ENCODE assay signal across 17 cellular contexts in genomic region chr1:219278288-219278687, GRCh38.
DNase-seq lines count a peak whose midpoint lies in the region; ATAC-seq, FAIRE-seq and TF ChIP-seq lines count a peak whose summit lies in the region.
"Had no signal": no experiment of that assay in that cellular context is flagged by ENCODE, and none has a peak within 500 bp of the region (broad histone marks: within the 10 kb centered on the region; RNA-seq: fewer than 3 reads in every experiment).

No MANE protein-coding gene starts in this region.

- no peaks in the 10 kb centered on the region for H3K9me3 ChIP-seq in astrocyte (ENCODE audit: insufficient read depth, low read depth, low read length)
- H3K9me3 ChIP-seq in hepatocyte (ENCODE audit: low read depth): no peaks in the 10 kb centered on the region

- no peaks in the 10 kb centered on the region for H4K20me1 ChIP-seq in astrocyte (ENCODE audit: insufficient read depth, low read length)
- no peaks in the 10 kb centered on the region for H4K20me1 ChIP-seq in hepatocyte (ENCODE audit: insufficient read depth, poor library complexity, severe bottlenecking)
- H4K20me1 ChIP-seq: BLaER1 treated with 17β-estradiol and CSF1 and Interleukin-3, amounts not matched to agents 10 nM and 100 nM had no signal

- H3K27me3 Mint-ChIP-seq in astrocyte (ENCODE audit: low read depth, unreplicated experiment): no peaks in the 10 kb centered on the region
- H3K27me3 Mint-ChIP-seq: CD4-positive, alpha-beta T cell had no signal

- no peak overlapping the region for H3K4me3 ChIP-seq in astrocyte (ENCODE audit: insufficient read depth, low read depth, low read length)
- no peak overlapping the region for H3K4me3 ChIP-seq in hepatocyte
- H3K4me3 ChIP-seq: BLaER1 treated with 17β-estradiol and CSF1 and Interleukin-3, amounts not matched to agents 10 nM and 100 nM; GM12878 had no signal

- no peaks in the 10 kb centered on the region for H3K36me3 Mint-ChIP-seq in astrocyte (ENCODE audit: low read depth, unreplicated experiment)

- H3K27ac Mint-ChIP-seq in astrocyte (ENCODE audit: unreplicated experiment): no peak overlapping the region
- H3K27ac Mint-ChIP-seq: CD4-positive, alpha-beta T cell; H9 had no signal

- no peaks in the 10 kb centered on the region for H3K36me3 ChIP-seq in astrocyte (ENCODE audit: insufficient read depth, low read length)
- no peaks in the 10 kb centered on the region for H3K36me3 ChIP-seq in hepatocyte (replicated peaks; ENCODE audit: insufficient read depth, low read depth)
- H3K36me3 ChIP-seq: BLaER1 treated with 17β-estradiol and CSF1 and Interleukin-3, amounts not matched to agents 10 nM and 100 nM had no signal

- ATAC-seq in HG03439 (IDR thresholded peaks at IDR 0.05; ENCODE audit: unreplicated experiment) (no peak), HG02642 (IDR thresholded peaks at IDR 0.05; ENCODE audit: poor library complexity, unreplicated experiment) (no peak)
- ATAC-seq in activated CD4-positive, CD25-positive, alpha-beta regulatory T cell treated with anti-CD3 and anti-CD28 coated beads, Interleukin-2, amount 50 U/mL, for 24 hours: no peak
- ATAC-seq: GM12878 had no signal

- H3K9ac ChIP-seq in astrocyte (ENCODE audit: low read length): peak overlapping the region; percentile 27
- H3K9ac ChIP-seq: BLaER1 treated with 17β-estradiol and CSF1 and Interleukin-3, amounts not matched to agents 10 nM and 100 nM had no signal

- no peak overlapping the region for H3K4me3 Mint-ChIP-seq in astrocyte (ENCODE audit: unreplicated experiment)
- H3K4me3 Mint-ChIP-seq: CD4-positive, alpha-beta T cell; H9 had no signal

- TF ChIP-seq CTCF in astrocyte (IDR thresholded peaks at IDR 0.05; ENCODE audit: insufficient read depth, low read depth, low read length): no peak
- no peak for TF ChIP-seq CTCF in hepatocyte (IDR thresholded peaks at IDR 0.05; ENCODE audit: poor library complexity)

- 64% methylated on average over 1 of the region's 1 CpG for WGBS in hepatocyte (ENCODE audit: low lambda C conversion rate, missing lambda C conversion rate)

- H3K9me3 Mint-ChIP-seq in astrocyte (ENCODE audit: unreplicated experiment): no peaks in the 10 kb centered on the region
- H3K9me3 Mint-ChIP-seq: H9 had no signal

- H3K9me2 ChIP-seq in hepatocyte (replicated peaks; ENCODE audit: insufficient read depth): no peaks in the 10 kb centered on the region

- H3K27ac ChIP-seq in astrocyte (ENCODE audit: low read depth, low read length) (peak overlapping the region; percentile 72), hepatocyte (peak overlapping the region; percentile 69)
- H3K27ac ChIP-seq: BLaER1 treated with 17β-estradiol and CSF1 and Interleukin-3, amounts not matched to agents 10 nM and 100 nM; HL-60 had no signal

- H3K4me1 Mint-ChIP-seq in astrocyte (ENCODE audit: low read depth, unreplicated experiment): no peaks in the 10 kb centered on the region
- H3K4me1 Mint-ChIP-seq: H9 had no signal

- H3K4me2 ChIP-seq in astrocyte (ENCODE audit: low read length) (no peak overlapping the region), hepatocyte (no peak overlapping the region)
- H3K4me2 ChIP-seq: BLaER1 treated with 17β-estradiol and CSF1 and Interleukin-3, amounts not matched to agents 10 nM and 100 nM had no signal

- DNase-seq in HCEC 1CT: peak; percentile 11
- peak; percentile 60 for DNase-seq in astrocyte (ENCODE audit: low read depth)
- no peak for DNase-seq in hepatocyte (ENCODE audit: low spot score)
- no peak for DNase-seq in NCI-H1417 treated with DMSO at 0.1 percent for 48 hours (lab: John Stamatoyannopoulos, UW)
- DNase-seq: AML-193; Calu3; CD4-positive, alpha-beta T cell; DMS 273 treated with DMSO at 0.1 percent for 48 hours; GOT3; H9 had no signal

- no peaks in the 10 kb centered on the region for H3K79me2 ChIP-seq in astrocyte (ENCODE audit: insufficient read depth, low read length)
- no peaks in the 10 kb centered on the region for H3K79me2 ChIP-seq in hepatocyte

- H3K4me1 ChIP-seq in astrocyte (ENCODE audit: insufficient read depth, low read length) (peaks cover 12% of the 10 kb centered on the region), hepatocyte (ENCODE audit: insufficient read depth) (peaks cover 23% of the 10 kb centered on the region)

- H2AFZ ChIP-seq in astrocyte (ENCODE audit: low read depth, low read length) (no peak overlapping the region), hepatocyte (no peak overlapping the region)

- H3K27me3 ChIP-seq in astrocyte (ENCODE audit: insufficient read depth, low read length) (no peaks in the 10 kb centered on the region), hepatocyte (no peaks in the 10 kb centered on the region)
- H3K27me3 ChIP-seq: BLaER1 treated with 17β-estradiol and CSF1 and Interleukin-3, amounts not matched to agents 10 nM and 100 nM had no signal

- no peak for FAIRE-seq in astrocyte (lab: Jason Lieb, UNC)
- FAIRE-seq: GM12878, GM18507 had no signal

Comparison
In these comparisons a context has a peak if more than half of its experiments do, and no peak if none do; other contexts are left out.
1. DNase-seq: peak in HCEC 1CT (single experiment) and astrocyte (single experiment); none in hepatocyte (single experiment) and NCI-H1417 treated with DMSO at 0.1 percent for 48 hours (single experiment).